In genomic region chr6:149593443-149593842, GRCh38 we compare ENCODE assay signal across 32 cellular contexts.
"Had no signal": no experiment of that assay in that cellular context is flagged by ENCODE, and none has a peak within 500 bp of the region (broad histone marks: within the 10 kb centered on the region; RNA-seq: fewer than 3 reads in every experiment).

No MANE protein-coding gene starts in this region.

- ATAC-seq: activated CD8-positive, alpha-beta memory T cell treated with anti-CD3 and anti-CD28 coated beads, Interleukin-2, amount 10 ng/mL, durations not matched to agents 7 days and 5 days; activated naive CD8-positive, alpha-beta T cell treated with anti-CD3 and anti-CD28 coated beads, Interleukin-2, amount 50 U/mL, for 24 hours had no signal

- H3K27me3 Mint-ChIP-seq: activated CD4-positive, alpha-beta memory T cell treated with anti-CD3 and anti-CD28 coated beads, Interleukin-2, amount 10 ng/mL, durations not matched to agents 7 days and 5 days; activated CD8-positive, alpha-beta memory T cell treated with anti-CD3 and anti-CD28 coated beads, Interleukin-2, amount 10 ng/mL, durations not matched to agents 7 days and 5 days; activated naive CD4-positive, alpha-beta T cell treated with anti-CD3 and anti-CD28 coated beads, Interleukin-2, amount 10 ng/mL, durations not matched to agents 7 days and 5 days; activated naive CD8-positive, alpha-beta T cell; activated naive CD8-positive, alpha-beta T cell treated with anti-CD3 and anti-CD28 coated beads, Interleukin-2, amount 50 U/mL, for 24 hours had no signal

- H2AFZ ChIP-seq: PC-9 had no signal

- H3K4me1 Mint-ChIP-seq: activated CD4-positive, alpha-beta memory T cell treated with anti-CD3 and anti-CD28 coated beads, Interleukin-2, amount 10 ng/mL, durations not matched to agents 7 days and 5 days; activated CD8-positive, alpha-beta memory T cell treated with anti-CD3 and anti-CD28 coated beads, Interleukin-2, amount 10 ng/mL, durations not matched to agents 7 days and 5 days; activated naive CD4-positive, alpha-beta T cell treated with anti-CD3 and anti-CD28 coated beads, Interleukin-2, amount 10 ng/mL, durations not matched to agents 7 days and 5 days; activated naive CD8-positive, alpha-beta T cell treated with anti-CD3 and anti-CD28 coated beads, Interleukin-2, amount 50 U/mL, for 24 hours had no signal

- DNase-seq: activated CD4-positive, alpha-beta memory T cell treated with anti-CD3 and anti-CD28 coated beads, Interleukin-2, amount 10 ng/mL, durations not matched to agents 7 days and 5 days; activated CD4-positive, alpha-beta T cell treated with anti-CD3 and anti-CD28 coated beads for 1 hour; activated CD4-positive, alpha-beta T cell treated with anti-CD3 and anti-CD28 coated beads for 48 hours; activated CD4-positive, CD25-positive, alpha-beta regulatory T cell; activated CD8-positive, alpha-beta memory T cell treated with anti-CD3 and anti-CD28 coated beads for 24 hours; activated CD8-positive, alpha-beta memory T cell treated with anti-CD3 and anti-CD28 coated beads, Interleukin-2, amount 10 ng/mL, durations not matched to agents 7 days and 5 days; activated CD8-positive, alpha-beta memory T cell treated with anti-CD3 and anti-CD28 coated beads, Interleukin-2, amount 50 U/mL, for 48 hours; activated effector memory CD4-positive, alpha-beta T cell treated with Interleukin-2 at 50 U/mL for 16 hours; activated naive CD4-positive, alpha-beta T cell treated with anti-CD3 and anti-CD28 coated beads, Interleukin-2, amount 10 ng/mL, durations not matched to agents 7 days and 5 days; activated naive CD8-positive, alpha-beta T cell treated with anti-CD3 and anti-CD28 coated beads, Interleukin-2, amount 50 U/mL, for 24 hours; activated T-cell treated with anti-CD3 and anti-CD28 coated beads, Interleukin-2, amount 50 U/mL, for 48 hours; anterior cingulate cortex; brain microvascular endothelial cell; central memory CD4-positive, alpha-beta T cell; MM.1S; MV-4-11; NCI-H1092; NCI-H1436 treated with DMSO at 0.1 percent for 48 hours; NCI-H1694 treated with DMSO at 0.1 percent for 48 hours; NCI-H2029; NCI-H2107; NCI-H2171; NCI-H510A; NCI-H526; NCI-H748 treated with DMSO at 0.1 percent for 48 hours; NK-92 treated with Interleukin-12 subunit alpha and Interleukin-12 subunit beta, amount 100 ng/mL, for 24 hours; PC-9; Right ventricle myocardium superior; SW 1271; T1000; WERI-Rb-1 had no signal

- H3K27ac Mint-ChIP-seq: activated CD4-positive, alpha-beta memory T cell treated with anti-CD3 and anti-CD28 coated beads, Interleukin-2, amount 10 ng/mL, durations not matched to agents 7 days and 5 days; activated CD8-positive, alpha-beta memory T cell treated with anti-CD3 and anti-CD28 coated beads, Interleukin-2, amount 10 ng/mL, durations not matched to agents 7 days and 5 days; activated naive CD4-positive, alpha-beta T cell treated with anti-CD3 and anti-CD28 coated beads, Interleukin-2, amount 10 ng/mL, durations not matched to agents 7 days and 5 days; activated naive CD8-positive, alpha-beta T cell; activated naive CD8-positive, alpha-beta T cell treated with anti-CD3 and anti-CD28 coated beads, Interleukin-2, amount 50 U/mL, for 24 hours had no signal

- H3K4me2 ChIP-seq: PC-9 had no signal

- H3K4me3 Mint-ChIP-seq: activated CD4-positive, alpha-beta memory T cell treated with anti-CD3 and anti-CD28 coated beads, Interleukin-2, amount 10 ng/mL, durations not matched to agents 7 days and 5 days; activated CD8-positive, alpha-beta memory T cell treated with anti-CD3 and anti-CD28 coated beads, Interleukin-2, amount 10 ng/mL, durations not matched to agents 7 days and 5 days; activated naive CD4-positive, alpha-beta T cell treated with anti-CD3 and anti-CD28 coated beads, Interleukin-2, amount 10 ng/mL, durations not matched to agents 7 days and 5 days; activated naive CD8-positive, alpha-beta T cell; activated naive CD8-positive, alpha-beta T cell treated with anti-CD3 and anti-CD28 coated beads, Interleukin-2, amount 50 U/mL, for 24 hours had no signal

- H3K27me3 ChIP-seq: brain microvascular endothelial cell had no signal

- H3K27ac ChIP-seq: brain microvascular endothelial cell, PC-9, WERI-Rb-1 had no signal

- H3K9me3 Mint-ChIP-seq: activated CD4-positive, alpha-beta memory T cell treated with anti-CD3 and anti-CD28 coated beads, Interleukin-2, amount 10 ng/mL, durations not matched to agents 7 days and 5 days; activated naive CD4-positive, alpha-beta T cell treated with anti-CD3 and anti-CD28 coated beads, Interleukin-2, amount 10 ng/mL, durations not matched to agents 7 days and 5 days; activated naive CD8-positive, alpha-beta T cell treated with anti-CD3 and anti-CD28 coated beads, Interleukin-2, amount 50 U/mL, for 24 hours had no signal
